ENCODE assay signal across 12 cellular contexts in genomic region chr6:139533166-139533565, GRCh38.
DNase-seq lines count a peak whose midpoint lies in the region; ATAC-seq, FAIRE-seq and TF ChIP-seq lines count a peak whose summit lies in the region.
"Had no signal": no experiment of that assay in that cellular context is flagged by ENCODE, and none has a peak within 500 bp of the region (broad histone marks: within the 10 kb centered on the region; RNA-seq: fewer than 3 reads in every experiment).

No MANE protein-coding gene starts in this region.

- no peak overlapping the region for H3K4me3 ChIP-seq in astrocyte (ENCODE audit: insufficient read depth, low read depth, low read length)
- H3K4me3 ChIP-seq in thoracic aorta = peak overlapping the region; percentile 44

- TF ChIP-seq CTCF in astrocyte (IDR thresholded peaks at IDR 0.05; ENCODE audit: insufficient read depth, low read depth, low read length) (no peak), thoracic aorta (IDR thresholded peaks at IDR 0.05) (no peak)

- H3K9me3 Mint-ChIP-seq in T-helper 2 cell treated with Interferon-gamma antibody and Interleukin-4, amounts not matched to agents 5 μg/mL and 100 μg/mL, for 36 hours = peaks cover 10% of the 10 kb centered on the region
- H3K9me3 Mint-ChIP-seq in astrocyte (ENCODE audit: unreplicated experiment) = no peaks in the 10 kb centered on the region
- H3K9me3 Mint-ChIP-seq: memory B cell had no signal

- H3K4me3 Mint-ChIP-seq in T-helper 2 cell treated with Interferon-gamma antibody and Interleukin-4, amounts not matched to agents 5 μg/mL and 100 μg/mL, for 36 hours = peak overlapping the region; percentile 83
- no peak overlapping the region for H3K4me3 Mint-ChIP-seq in astrocyte (ENCODE audit: unreplicated experiment)
- H3K4me3 Mint-ChIP-seq: memory B cell had no signal

- peak overlapping the region; percentile 40 for H3K4me2 ChIP-seq in astrocyte (ENCODE audit: low read length)

- no peak overlapping the region for H3K9ac ChIP-seq in astrocyte (ENCODE audit: low read length)

- H3K79me2 ChIP-seq in astrocyte (ENCODE audit: insufficient read depth, low read length) = no peaks in the 10 kb centered on the region

- no peak overlapping the region for H3K27ac ChIP-seq in astrocyte (ENCODE audit: low read depth, low read length)
- H3K27ac ChIP-seq in thoracic aorta = peak overlapping the region; percentile 20 to 73

- H2AFZ ChIP-seq in astrocyte (ENCODE audit: low read depth, low read length) = no peak overlapping the region

- no peak for DNase-seq in T-helper 2 cell treated with Interferon-gamma antibody and Interleukin-4, amounts not matched to agents 5 μg/mL and 100 μg/mL, for 36 hours (ENCODE audit: low spot score)
- no peak for DNase-seq in T-helper 2 cell
- no peak for DNase-seq in astrocyte (ENCODE audit: low read depth)
- no peak for DNase-seq in left lobe of liver (ENCODE audit: low spot score)
- no peak for DNase-seq in thoracic aorta (ENCODE audit: low spot score)
- DNase-seq in retina = no peak
- DNase-seq in AG08396 (ENCODE audit: low spot score) = no peak
- DNase-seq in NCI-H1930 (lab: John Stamatoyannopoulos, UW) = no peak
- DNase-seq: aorta, NCI-H1694 had no signal

- H3K9me3 ChIP-seq in astrocyte (ENCODE audit: insufficient read depth, low read depth, low read length) (no peaks in the 10 kb centered on the region), thoracic aorta (no peaks in the 10 kb centered on the region)

- H3K4me1 Mint-ChIP-seq in T-helper 2 cell treated with Interferon-gamma antibody and Interleukin-4, amounts not matched to agents 5 μg/mL and 100 μg/mL, for 36 hours (ENCODE audit: low read depth) = peaks cover 54% of the 10 kb centered on the region
- peaks cover 24% of the 10 kb centered on the region for H3K4me1 Mint-ChIP-seq in astrocyte (ENCODE audit: low read depth, unreplicated experiment)

- no peak for FAIRE-seq in astrocyte (lab: Jason Lieb, UNC)
- FAIRE-seq: A204.1 had no signal

- H3K4me1 ChIP-seq in astrocyte (ENCODE audit: insufficient read depth, low read length) (peaks cover 21% of the 10 kb centered on the region), thoracic aorta (ENCODE audit: control insufficient read depth in 1 of 2, low read depth in 2 of 2) (peaks cover 30 to 32% of the 10 kb centered on the region in 2 donors)

- ATAC-seq in left lobe of liver (peak; percentile 74), thoracic aorta (ENCODE audit: insufficient number of reproducible peaks, low FRiP score, low read depth) (no peak)

- H3K27me3 Mint-ChIP-seq in T-helper 2 cell treated with Interferon-gamma antibody and Interleukin-4, amounts not matched to agents 5 μg/mL and 100 μg/mL, for 36 hours (ENCODE audit: low read depth) = no peaks in the 10 kb centered on the region
- H3K27me3 Mint-ChIP-seq in astrocyte (ENCODE audit: low read depth, unreplicated experiment) = no peaks in the 10 kb centered on the region
- H3K27me3 Mint-ChIP-seq: memory B cell had no signal

- H3K27ac Mint-ChIP-seq in T-helper 2 cell treated with Interferon-gamma antibody and Interleukin-4, amounts not matched to agents 5 μg/mL and 100 μg/mL, for 36 hours = peak overlapping the region; percentile 96
- H3K27ac Mint-ChIP-seq in astrocyte (ENCODE audit: unreplicated experiment) = peak overlapping the region; percentile 64
- H3K27ac Mint-ChIP-seq: memory B cell had no signal

- H3K27me3 ChIP-seq in astrocyte (ENCODE audit: insufficient read depth, low read length) (no peaks in the 10 kb centered on the region), thoracic aorta (replicated peaks; ENCODE audit: insufficient read depth) (no peaks in the 10 kb centered on the region)

- no peaks in the 10 kb centered on the region for H4K20me1 ChIP-seq in astrocyte (ENCODE audit: insufficient read depth, low read length)

- H3K36me3 ChIP-seq in astrocyte (ENCODE audit: insufficient read depth, low read length) = no peaks in the 10 kb centered on the region
- H3K36me3 ChIP-seq in thoracic aorta = no peaks in the 10 kb centered on the region

- H3K36me3 Mint-ChIP-seq in T-helper 2 cell treated with Interferon-gamma antibody and Interleukin-4, amounts not matched to agents 5 μg/mL and 100 μg/mL, for 36 hours (ENCODE audit: low read depth) = peaks cover 11% of the 10 kb centered on the region
- no peaks in the 10 kb centered on the region for H3K36me3 Mint-ChIP-seq in astrocyte (ENCODE audit: low read depth, unreplicated experiment)
- H3K36me3 Mint-ChIP-seq: memory B cell had no signal
